1 cellular context compared by ENCODE assay signal in genomic region chr11:86182976-86183584, GRCh38.
TF ChIP-seq lines count a peak whose summit lies in the region.

No MANE protein-coding gene starts in this region.

TF ChIP-seq in K562, 482 proteins besides CTCF, POLR2A, EP300 and RAD21 (continued from another document and continues in another):
- TF ChIP-seq RREB1 (CRISPR knock-in tag; IDR thresholded peaks at IDR 0.05) = 0 out of 2 replicates have a peak, but pooled peaks have one; percentile 31
- TF ChIP-seq AFF1 (IDR thresholded peaks at IDR 0.05; ENCODE audit: low read depth in 1 of 2, partially characterized antibody in 2 of 2) = peak in 1 of 2 experiments; percentile 64
- TF ChIP-seq, protein P1, sequence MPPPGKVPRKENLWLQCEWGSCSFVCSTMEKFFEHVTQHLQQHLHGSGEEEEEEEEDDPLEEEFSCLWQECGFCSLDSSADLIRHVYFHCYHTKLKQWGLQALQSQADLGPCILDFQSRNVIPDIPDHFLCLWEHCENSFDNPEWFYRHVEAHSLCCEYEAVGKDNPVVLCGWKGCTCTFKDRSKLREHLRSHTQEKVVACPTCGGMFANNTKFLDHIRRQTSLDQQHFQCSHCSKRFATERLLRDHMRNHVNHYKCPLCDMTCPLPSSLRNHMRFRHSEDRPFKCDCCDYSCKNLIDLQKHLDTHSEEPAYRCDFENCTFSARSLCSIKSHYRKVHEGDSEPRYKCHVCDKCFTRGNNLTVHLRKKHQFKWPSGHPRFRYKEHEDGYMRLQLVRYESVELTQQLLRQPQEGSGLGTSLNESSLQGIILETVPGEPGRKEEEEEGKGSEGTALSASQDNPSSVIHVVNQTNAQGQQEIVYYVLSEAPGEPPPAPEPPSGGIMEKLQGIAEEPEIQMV (tag; conservative IDR thresholded peaks at IDR 0.05; ENCODE audit: low read depth) = peak; percentile 39; the same call in 1 of the 2 replicates
- TF ChIP-seq THAP7 (CRISPR knock-in tag; IDR thresholded peaks at IDR 0.05) = no peak
- TF ChIP-seq, protein P2, sequence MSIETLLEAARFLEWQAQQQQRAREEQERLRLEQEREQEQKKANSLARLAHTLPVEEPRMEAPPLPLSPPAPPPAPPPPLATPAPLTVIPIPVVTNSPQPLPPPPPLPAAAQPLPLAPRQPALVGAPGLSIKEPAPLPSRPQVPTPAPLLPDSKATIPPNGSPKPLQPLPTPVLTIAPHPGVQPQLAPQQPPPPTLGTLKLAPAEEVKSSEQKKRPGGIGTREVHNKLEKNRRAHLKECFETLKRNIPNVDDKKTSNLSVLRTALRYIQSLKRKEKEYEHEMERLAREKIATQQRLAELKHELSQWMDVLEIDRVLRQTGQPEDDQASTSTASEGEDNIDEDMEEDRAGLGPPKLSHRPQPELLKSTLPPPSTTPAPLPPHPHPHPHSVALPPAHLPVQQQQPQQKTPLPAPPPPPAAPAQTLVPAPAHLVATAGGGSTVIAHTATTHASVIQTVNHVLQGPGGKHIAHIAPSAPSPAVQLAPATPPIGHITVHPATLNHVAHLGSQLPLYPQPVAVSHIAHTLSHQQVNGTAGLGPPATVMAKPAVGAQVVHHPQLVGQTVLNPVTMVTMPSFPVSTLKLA (conservative IDR thresholded peaks at IDR 0.05) = peak; percentile 58 to 85; a peak in 3 of 4 replicates
- peak; percentile 85 for TF ChIP-seq SMAD4 (CRISPR knock-in tag; conservative IDR thresholded peaks at IDR 0.05)
- TF ChIP-seq NBN (IDR thresholded peaks at IDR 0.05; ENCODE audit: low read depth) = peak; percentile 78; the same call in 1 of the 2 replicates
- TF ChIP-seq MYC (IDR thresholded peaks at IDR 0.05; ENCODE audit: low read depth, low read length) = peak; percentile 91
- no peak for TF ChIP-seq MYC (CRISPR knock-in tag; IDR thresholded peaks at IDR 0.05; ENCODE audit: borderline replicate concordance, low read depth)
- TF ChIP-seq HLTF (IDR thresholded peaks at IDR 0.05) = peak; percentile 83
- TF ChIP-seq RAD51 (IDR thresholded peaks at IDR 0.05; ENCODE audit: borderline replicate concordance, low read depth) = peak; percentile 52; the same call in 1 of the 2 replicates
- 0 out of 2 replicates have a peak, but pooled peaks have one; percentile 12 for TF ChIP-seq BHLHE40 (IDR thresholded peaks at IDR 0.05; ENCODE audit: low read length)
- no peak for TF ChIP-seq JUNB (CRISPR knock-in tag; conservative IDR thresholded peaks at IDR 0.05)
- TF ChIP-seq, protein P3, sequence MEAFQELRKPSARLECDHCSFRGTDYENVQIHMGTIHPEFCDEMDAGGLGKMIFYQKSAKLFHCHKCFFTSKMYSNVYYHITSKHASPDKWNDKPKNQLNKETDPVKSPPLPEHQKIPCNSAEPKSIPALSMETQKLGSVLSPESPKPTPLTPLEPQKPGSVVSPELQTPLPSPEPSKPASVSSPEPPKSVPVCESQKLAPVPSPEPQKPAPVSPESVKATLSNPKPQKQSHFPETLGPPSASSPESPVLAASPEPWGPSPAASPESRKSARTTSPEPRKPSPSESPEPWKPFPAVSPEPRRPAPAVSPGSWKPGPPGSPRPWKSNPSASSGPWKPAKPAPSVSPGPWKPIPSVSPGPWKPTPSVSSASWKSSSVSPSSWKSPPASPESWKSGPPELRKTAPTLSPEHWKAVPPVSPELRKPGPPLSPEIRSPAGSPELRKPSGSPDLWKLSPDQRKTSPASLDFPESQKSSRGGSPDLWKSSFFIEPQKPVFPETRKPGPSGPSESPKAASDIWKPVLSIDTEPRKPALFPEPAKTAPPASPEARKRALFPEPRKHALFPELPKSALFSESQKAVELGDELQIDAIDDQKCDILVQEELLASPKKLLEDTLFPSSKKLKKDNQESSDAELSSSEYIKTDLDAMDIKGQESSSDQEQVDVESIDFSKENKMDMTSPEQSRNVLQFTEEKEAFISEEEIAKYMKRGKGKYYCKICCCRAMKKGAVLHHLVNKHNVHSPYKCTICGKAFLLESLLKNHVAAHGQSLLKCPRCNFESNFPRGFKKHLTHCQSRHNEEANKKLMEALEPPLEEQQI (IDR thresholded peaks at IDR 0.05) = no peak; the same call in 1 of the 2 replicates
- TF ChIP-seq, protein P4, sequence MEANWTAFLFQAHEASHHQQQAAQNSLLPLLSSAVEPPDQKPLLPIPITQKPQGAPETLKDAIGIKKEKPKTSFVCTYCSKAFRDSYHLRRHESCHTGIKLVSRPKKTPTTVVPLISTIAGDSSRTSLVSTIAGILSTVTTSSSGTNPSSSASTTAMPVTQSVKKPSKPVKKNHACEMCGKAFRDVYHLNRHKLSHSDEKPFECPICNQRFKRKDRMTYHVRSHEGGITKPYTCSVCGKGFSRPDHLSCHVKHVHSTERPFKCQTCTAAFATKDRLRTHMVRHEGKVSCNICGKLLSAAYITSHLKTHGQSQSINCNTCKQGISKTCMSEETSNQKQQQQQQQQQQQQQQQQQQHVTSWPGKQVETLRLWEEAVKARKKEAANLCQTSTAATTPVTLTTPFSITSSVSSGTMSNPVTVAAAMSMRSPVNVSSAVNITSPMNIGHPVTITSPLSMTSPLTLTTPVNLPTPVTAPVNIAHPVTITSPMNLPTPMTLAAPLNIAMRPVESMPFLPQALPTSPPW (CRISPR knock-in tag; IDR thresholded peaks at IDR 0.05) = peak; percentile 44
- TF ChIP-seq, protein P5, sequence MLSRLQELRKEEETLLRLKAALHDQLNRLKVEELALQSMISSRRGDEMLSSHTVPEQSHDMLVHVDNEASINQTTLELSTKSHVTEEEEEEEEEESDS (CRISPR knock-in tag; IDR thresholded peaks at IDR 0.05) = no peak
- TF ChIP-seq, protein P6, sequence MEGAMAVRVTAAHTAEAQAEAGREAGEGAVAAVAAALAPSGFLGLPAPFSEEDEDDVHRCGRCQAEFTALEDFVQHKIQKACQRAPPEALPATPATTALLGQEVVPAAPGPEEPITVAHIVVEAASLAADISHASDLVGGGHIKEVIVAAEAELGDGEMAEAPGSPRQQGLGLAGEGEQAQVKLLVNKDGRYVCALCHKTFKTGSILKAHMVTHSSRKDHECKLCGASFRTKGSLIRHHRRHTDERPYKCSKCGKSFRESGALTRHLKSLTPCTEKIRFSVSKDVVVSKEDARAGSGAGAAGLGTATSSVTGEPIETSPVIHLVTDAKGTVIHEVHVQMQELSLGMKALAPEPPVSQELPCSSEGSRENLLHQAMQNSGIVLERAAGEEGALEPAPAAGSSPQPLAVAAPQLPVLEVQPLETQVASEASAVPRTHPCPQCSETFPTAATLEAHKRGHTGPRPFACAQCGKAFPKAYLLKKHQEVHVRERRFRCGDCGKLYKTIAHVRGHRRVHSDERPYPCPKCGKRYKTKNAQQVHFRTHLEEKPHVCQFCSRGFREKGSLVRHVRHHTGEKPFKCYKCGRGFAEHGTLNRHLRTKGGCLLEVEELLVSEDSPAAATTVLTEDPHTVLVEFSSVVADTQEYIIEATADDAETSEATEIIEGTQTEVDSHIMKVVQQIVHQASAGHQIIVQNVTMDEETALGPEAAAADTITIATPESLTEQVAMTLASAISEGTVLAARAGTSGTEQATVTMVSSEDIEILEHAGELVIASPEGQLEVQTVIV (CRISPR knock-in tag; IDR thresholded peaks at IDR 0.05; ENCODE audit: borderline replicate concordance) = no peak
- peak; percentile 67 for TF ChIP-seq MTA1 (IDR thresholded peaks at IDR 0.05; ENCODE audit: borderline replicate concordance)
- TF ChIP-seq, protein P7, sequence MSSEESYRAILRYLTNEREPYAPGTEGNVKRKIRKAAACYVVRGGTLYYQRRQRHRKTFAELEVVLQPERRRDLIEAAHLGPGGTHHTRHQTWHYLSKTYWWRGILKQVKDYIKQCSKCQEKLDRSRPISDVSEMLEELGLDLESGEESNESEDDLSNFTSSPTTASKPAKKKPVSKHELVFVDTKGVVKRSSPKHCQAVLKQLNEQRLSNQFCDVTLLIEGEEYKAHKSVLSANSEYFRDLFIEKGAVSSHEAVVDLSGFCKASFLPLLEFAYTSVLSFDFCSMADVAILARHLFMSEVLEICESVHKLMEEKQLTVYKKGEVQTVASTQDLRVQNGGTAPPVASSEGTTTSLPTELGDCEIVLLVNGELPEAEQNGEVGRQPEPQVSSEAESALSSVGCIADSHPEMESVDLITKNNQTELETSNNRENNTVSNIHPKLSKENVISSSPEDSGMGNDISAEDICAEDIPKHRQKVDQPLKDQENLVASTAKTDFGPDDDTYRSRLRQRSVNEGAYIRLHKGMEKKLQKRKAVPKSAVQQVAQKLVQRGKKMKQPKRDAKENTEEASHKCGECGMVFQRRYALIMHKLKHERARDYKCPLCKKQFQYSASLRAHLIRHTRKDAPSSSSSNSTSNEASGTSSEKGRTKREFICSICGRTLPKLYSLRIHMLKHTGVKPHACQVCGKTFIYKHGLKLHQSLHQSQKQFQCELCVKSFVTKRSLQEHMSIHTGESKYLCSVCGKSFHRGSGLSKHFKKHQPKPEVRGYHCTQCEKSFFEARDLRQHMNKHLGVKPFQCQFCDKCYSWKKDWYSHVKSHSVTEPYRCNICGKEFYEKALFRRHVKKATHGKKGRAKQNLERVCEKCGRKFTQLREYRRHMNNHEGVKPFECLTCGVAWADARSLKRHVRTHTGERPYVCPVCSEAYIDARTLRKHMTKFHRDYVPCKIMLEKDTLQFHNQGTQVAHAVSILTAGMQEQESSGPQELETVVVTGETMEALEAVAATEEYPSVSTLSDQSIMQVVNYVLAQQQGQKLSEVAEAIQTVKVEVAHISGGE (CRISPR knock-in tag; IDR thresholded peaks at IDR 0.05) = no peak; a peak in 1 of 6 replicates
- TF ChIP-seq MBD2 (IDR thresholded peaks at IDR 0.05; ENCODE audit: borderline replicate concordance, low read depth) = peak; percentile 63; the same call in 1 of the 2 replicates
- no peak for TF ChIP-seq ZC3H11A (IDR thresholded peaks at IDR 0.05; ENCODE audit: low read depth, low read length)
- peak; percentile 86; the same call in 1 of the 2 replicates for TF ChIP-seq JUND (IDR thresholded peaks at IDR 0.05; ENCODE audit: borderline replicate concordance, low read depth, low read length)
- TF ChIP-seq JUND (tag; IDR thresholded peaks at IDR 0.05; ENCODE audit: borderline replicate concordance, low read depth, low read length) = peak; percentile 90; the same call in 2 of the 3 replicates
- TF ChIP-seq NFIX (CRISPR knock-in tag; IDR thresholded peaks at IDR 0.05; ENCODE audit: low read depth) = peak; percentile 84
- peak; percentile 43 for TF ChIP-seq NEUROD1 (IDR thresholded peaks at IDR 0.05; ENCODE audit: borderline replicate concordance, low read depth, low read length, partially characterized antibody)
- TF ChIP-seq HDAC2 (IDR thresholded peaks at IDR 0.05) = peak; percentile 80
- TF ChIP-seq ZNF124 (CRISPR knock-in tag; IDR thresholded peaks at IDR 0.05) = no peak
- TF ChIP-seq PTTG1 (tag; IDR thresholded peaks at IDR 0.05; ENCODE audit: low read depth) = peak; percentile 45; the same call in 1 of the 2 replicates
